2 cellular contexts compared by ENCODE assay signal in the genomic region with DNA sequence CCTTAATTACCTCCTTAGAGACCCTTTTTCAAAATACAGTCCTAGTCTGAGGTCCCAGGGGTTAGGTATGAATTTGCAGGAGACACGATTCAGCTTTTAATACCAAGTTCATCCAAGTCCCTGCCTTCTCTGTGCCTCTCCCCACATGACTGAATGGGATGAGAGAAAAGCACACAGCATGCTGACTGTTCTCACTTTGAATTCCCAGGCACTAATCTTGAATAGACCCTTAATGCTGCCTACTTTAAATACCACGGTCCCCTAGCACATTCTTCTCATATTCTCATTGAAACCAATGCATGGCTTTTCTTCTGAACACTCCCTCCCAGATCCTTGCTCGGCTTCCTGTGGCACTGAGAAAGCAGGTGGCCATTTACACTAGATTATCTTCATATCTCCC.
TF ChIP-seq lines count a peak whose summit lies in the region.

No MANE protein-coding gene starts in this region.

TF ChIP-seq in GM23338, 12 proteins besides CTCF, POLR2A, EP300 and RAD21 (continued from another document):
- TF ChIP-seq, protein P1, sequence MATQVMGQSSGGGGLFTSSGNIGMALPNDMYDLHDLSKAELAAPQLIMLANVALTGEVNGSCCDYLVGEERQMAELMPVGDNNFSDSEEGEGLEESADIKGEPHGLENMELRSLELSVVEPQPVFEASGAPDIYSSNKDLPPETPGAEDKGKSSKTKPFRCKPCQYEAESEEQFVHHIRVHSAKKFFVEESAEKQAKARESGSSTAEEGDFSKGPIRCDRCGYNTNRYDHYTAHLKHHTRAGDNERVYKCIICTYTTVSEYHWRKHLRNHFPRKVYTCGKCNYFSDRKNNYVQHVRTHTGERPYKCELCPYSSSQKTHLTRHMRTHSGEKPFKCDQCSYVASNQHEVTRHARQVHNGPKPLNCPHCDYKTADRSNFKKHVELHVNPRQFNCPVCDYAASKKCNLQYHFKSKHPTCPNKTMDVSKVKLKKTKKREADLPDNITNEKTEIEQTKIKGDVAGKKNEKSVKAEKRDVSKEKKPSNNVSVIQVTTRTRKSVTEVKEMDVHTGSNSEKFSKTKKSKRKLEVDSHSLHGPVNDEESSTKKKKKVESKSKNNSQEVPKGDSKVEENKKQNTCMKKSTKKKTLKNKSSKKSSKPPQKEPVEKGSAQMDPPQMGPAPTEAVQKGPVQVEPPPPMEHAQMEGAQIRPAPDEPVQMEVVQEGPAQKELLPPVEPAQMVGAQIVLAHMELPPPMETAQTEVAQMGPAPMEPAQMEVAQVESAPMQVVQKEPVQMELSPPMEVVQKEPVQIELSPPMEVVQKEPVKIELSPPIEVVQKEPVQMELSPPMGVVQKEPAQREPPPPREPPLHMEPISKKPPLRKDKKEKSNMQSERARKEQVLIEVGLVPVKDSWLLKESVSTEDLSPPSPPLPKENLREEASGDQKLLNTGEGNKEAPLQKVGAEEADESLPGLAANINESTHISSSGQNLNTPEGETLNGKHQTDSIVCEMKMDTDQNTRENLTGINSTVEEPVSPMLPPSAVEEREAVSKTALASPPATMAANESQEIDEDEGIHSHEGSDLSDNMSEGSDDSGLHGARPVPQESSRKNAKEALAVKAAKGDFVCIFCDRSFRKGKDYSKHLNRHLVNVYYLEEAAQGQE (IDR thresholded peaks at IDR 0.05; ENCODE audit: unreplicated experiment): no peak
- no peak for TF ChIP-seq STAT1 (IDR thresholded peaks at IDR 0.05; ENCODE audit: unreplicated experiment)
- TF ChIP-seq JUNB (IDR thresholded peaks at IDR 0.05; ENCODE audit: unreplicated experiment): no peak
- no peak for TF ChIP-seq CREB1 (CRISPR knock-in tag; IDR thresholded peaks at IDR 0.05; ENCODE audit: low read depth)
- TF ChIP-seq, protein P2, sequence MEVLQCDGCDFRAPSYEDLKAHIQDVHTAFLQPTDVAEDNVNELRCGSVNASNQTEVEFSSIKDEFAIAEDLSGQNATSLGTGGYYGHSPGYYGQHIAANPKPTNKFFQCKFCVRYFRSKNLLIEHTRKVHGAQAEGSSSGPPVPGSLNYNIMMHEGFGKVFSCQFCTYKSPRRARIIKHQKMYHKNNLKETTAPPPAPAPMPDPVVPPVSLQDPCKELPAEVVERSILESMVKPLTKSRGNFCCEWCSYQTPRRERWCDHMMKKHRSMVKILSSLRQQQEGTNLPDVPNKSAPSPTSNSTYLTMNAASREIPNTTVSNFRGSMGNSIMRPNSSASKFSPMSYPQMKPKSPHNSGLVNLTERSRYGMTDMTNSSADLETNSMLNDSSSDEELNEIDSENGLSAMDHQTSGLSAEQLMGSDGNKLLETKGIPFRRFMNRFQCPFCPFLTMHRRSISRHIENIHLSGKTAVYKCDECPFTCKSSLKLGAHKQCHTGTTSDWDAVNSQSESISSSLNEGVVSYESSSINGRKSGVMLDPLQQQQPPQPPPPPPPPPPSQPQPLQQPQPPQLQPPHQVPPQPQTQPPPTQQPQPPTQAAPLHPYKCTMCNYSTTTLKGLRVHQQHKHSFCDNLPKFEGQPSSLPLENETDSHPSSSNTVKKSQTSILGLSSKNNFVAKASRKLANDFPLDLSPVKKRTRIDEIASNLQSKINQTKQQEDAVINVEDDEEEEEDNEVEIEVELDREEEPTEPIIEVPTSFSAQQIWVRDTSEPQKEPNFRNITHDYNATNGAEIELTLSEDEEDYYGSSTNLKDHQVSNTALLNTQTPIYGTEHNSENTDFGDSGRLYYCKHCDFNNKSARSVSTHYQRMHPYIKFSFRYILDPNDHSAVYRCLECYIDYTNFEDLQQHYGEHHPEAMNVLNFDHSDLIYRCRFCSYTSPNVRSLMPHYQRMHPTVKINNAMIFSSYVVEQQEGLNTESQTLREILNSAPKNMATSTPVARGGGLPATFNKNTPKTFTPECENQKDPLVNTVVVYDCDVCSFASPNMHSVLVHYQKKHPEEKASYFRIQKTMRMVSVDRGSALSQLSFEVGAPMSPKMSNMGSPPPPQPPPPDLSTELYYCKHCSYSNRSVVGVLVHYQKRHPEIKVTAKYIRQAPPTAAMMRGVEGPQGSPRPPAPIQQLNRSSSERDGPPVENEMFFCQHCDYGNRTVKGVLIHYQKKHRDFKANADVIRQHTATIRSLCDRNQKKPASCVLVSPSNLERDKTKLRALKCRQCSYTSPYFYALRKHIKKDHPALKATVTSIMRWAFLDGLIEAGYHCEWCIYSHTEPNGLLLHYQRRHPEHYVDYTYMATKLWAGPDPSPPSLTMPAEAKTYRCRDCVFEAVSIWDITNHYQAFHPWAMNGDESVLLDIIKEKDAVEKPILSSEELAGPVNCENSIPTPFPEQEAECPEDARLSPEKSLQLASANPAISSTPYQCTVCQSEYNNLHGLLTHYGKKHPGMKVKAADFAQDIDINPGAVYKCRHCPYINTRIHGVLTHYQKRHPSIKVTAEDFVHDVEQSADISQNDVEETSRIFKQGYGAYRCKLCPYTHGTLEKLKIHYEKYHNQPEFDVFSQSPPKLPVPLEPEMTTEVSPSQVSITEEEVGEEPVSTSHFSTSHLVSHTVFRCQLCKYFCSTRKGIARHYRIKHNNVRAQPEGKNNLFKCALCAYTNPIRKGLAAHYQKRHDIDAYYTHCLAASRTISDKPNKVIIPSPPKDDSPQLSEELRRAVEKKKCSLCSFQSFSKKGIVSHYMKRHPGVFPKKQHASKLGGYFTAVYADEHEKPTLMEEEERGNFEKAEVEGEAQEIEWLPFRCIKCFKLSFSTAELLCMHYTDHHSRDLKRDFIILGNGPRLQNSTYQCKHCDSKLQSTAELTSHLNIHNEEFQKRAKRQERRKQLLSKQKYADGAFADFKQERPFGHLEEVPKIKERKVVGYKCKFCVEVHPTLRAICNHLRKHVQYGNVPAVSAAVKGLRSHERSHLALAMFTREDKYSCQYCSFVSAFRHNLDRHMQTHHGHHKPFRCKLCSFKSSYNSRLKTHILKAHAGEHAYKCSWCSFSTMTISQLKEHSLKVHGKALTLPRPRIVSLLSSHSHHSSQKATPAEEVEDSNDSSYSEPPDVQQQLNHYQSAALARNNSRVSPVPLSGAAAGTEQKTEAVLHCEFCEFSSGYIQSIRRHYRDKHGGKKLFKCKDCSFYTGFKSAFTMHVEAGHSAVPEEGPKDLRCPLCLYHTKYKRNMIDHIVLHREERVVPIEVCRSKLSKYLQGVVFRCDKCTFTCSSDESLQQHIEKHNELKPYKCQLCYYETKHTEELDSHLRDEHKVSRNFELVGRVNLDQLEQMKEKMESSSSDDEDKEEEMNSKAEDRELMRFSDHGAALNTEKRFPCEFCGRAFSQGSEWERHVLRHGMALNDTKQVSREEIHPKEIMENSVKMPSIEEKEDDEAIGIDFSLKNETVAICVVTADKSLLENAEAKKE (CRISPR knock-in tag; IDR thresholded peaks at IDR 0.05): no peak
- no peak for TF ChIP-seq ZNF114 (CRISPR knock-in tag; IDR thresholded peaks at IDR 0.05)
- TF ChIP-seq, protein P3, sequence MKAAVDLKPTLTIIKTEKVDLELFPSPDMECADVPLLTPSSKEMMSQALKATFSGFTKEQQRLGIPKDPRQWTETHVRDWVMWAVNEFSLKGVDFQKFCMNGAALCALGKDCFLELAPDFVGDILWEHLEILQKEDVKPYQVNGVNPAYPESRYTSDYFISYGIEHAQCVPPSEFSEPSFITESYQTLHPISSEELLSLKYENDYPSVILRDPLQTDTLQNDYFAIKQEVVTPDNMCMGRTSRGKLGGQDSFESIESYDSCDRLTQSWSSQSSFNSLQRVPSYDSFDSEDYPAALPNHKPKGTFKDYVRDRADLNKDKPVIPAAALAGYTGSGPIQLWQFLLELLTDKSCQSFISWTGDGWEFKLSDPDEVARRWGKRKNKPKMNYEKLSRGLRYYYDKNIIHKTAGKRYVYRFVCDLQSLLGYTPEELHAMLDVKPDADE (IDR thresholded peaks at IDR 0.05): no peak
- TF ChIP-seq NANOG (IDR thresholded peaks at IDR 0.05; ENCODE audit: borderline replicate concordance): no peak
- TF ChIP-seq EZH2phosphoT487 (IDR thresholded peaks at IDR 0.05; ENCODE audit: unreplicated experiment): no peak
- no peak for TF ChIP-seq EZH2 (IDR thresholded peaks at IDR 0.05; ENCODE audit: low read depth, unreplicated experiment)

TF ChIP-seq in WTC11, 78 proteins besides CTCF, POLR2A, EP300 and RAD21 (continued from another document):
- TF ChIP-seq, protein P4, sequence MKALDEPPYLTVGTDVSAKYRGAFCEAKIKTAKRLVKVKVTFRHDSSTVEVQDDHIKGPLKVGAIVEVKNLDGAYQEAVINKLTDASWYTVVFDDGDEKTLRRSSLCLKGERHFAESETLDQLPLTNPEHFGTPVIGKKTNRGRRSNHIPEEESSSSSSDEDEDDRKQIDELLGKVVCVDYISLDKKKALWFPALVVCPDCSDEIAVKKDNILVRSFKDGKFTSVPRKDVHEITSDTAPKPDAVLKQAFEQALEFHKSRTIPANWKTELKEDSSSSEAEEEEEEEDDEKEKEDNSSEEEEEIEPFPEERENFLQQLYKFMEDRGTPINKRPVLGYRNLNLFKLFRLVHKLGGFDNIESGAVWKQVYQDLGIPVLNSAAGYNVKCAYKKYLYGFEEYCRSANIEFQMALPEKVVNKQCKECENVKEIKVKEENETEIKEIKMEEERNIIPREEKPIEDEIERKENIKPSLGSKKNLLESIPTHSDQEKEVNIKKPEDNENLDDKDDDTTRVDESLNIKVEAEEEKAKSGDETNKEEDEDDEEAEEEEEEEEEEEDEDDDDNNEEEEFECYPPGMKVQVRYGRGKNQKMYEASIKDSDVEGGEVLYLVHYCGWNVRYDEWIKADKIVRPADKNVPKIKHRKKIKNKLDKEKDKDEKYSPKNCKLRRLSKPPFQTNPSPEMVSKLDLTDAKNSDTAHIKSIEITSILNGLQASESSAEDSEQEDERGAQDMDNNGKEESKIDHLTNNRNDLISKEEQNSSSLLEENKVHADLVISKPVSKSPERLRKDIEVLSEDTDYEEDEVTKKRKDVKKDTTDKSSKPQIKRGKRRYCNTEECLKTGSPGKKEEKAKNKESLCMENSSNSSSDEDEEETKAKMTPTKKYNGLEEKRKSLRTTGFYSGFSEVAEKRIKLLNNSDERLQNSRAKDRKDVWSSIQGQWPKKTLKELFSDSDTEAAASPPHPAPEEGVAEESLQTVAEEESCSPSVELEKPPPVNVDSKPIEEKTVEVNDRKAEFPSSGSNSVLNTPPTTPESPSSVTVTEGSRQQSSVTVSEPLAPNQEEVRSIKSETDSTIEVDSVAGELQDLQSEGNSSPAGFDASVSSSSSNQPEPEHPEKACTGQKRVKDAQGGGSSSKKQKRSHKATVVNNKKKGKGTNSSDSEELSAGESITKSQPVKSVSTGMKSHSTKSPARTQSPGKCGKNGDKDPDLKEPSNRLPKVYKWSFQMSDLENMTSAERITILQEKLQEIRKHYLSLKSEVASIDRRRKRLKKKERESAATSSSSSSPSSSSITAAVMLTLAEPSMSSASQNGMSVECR (CRISPR knock-in tag; IDR thresholded peaks at IDR 0.05; ENCODE audit: borderline replicate concordance): no peak
- TF ChIP-seq, protein P5, sequence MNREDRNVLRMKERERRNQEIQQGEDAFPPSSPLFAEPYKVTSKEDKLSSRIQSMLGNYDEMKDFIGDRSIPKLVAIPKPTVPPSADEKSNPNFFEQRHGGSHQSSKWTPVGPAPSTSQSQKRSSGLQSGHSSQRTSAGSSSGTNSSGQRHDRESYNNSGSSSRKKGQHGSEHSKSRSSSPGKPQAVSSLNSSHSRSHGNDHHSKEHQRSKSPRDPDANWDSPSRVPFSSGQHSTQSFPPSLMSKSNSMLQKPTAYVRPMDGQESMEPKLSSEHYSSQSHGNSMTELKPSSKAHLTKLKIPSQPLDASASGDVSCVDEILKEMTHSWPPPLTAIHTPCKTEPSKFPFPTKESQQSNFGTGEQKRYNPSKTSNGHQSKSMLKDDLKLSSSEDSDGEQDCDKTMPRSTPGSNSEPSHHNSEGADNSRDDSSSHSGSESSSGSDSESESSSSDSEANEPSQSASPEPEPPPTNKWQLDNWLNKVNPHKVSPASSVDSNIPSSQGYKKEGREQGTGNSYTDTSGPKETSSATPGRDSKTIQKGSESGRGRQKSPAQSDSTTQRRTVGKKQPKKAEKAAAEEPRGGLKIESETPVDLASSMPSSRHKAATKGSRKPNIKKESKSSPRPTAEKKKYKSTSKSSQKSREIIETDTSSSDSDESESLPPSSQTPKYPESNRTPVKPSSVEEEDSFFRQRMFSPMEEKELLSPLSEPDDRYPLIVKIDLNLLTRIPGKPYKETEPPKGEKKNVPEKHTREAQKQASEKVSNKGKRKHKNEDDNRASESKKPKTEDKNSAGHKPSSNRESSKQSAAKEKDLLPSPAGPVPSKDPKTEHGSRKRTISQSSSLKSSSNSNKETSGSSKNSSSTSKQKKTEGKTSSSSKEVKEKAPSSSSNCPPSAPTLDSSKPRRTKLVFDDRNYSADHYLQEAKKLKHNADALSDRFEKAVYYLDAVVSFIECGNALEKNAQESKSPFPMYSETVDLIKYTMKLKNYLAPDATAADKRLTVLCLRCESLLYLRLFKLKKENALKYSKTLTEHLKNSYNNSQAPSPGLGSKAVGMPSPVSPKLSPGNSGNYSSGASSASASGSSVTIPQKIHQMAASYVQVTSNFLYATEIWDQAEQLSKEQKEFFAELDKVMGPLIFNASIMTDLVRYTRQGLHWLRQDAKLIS (CRISPR knock-in tag; IDR thresholded peaks at IDR 0.05; ENCODE audit: borderline replicate concordance): no peak
